Comparison of ENCODE assay signal across 8 cellular contexts in genomic region chr19:56637976-56638555, GRCh38. TPM values are rescaled to one million over a fixed set of nuclear protein-coding genes. Genes with fewer than 3 reads are reported as not detected.
DNase-seq lines count a peak whose midpoint lies in the region; ATAC-seq lines count a peak whose summit lies in the region.

No MANE protein-coding gene starts in this region.

- peak; percentile 52 for DNase-seq in CD1c-positive myeloid dendritic cell (ENCODE audit: extremely low spot score)
- DNase-seq in KG1 (lab: John Stamatoyannopoulos, UW), result peak; percentile 93
- DNase-seq in activated CD8-positive, alpha-beta memory T cell treated with anti-CD3 and anti-CD28 coated beads, Interleukin-2, amount 50 U/mL, for 48 hours, result peak; percentile 61
- peak; percentile 89 for DNase-seq in cardiac septum (ENCODE audit: low spot score)
- DNase-seq in posterior cingulate gyrus, result peak in 7 of 10 donors; percentile 55 to 92 (median 61)
- no peak for DNase-seq in T-helper 9 cell
- DNase-seq in activated effector memory CD4-positive, alpha-beta T cell treated with anti-CD3 and anti-CD28 coated beads, Interleukin-2, amount 50 U/mL, for 16 hours, result no peak

- ATAC-seq in GM18870 (IDR thresholded peaks at IDR 0.05; ENCODE audit: unreplicated experiment), result no peak

- intact Hi-C loops in cardiac septum (cut with DNase I) (no loop called here), posterior cingulate gyrus (cut with DNase I) (no loop called here)

RNA-seq across cellular contexts. Expression of gene SMIM17, which starts 4.9 kb away (rescaled TPM):
- not detected for total RNA-seq in cardiac septum

RNA-seq across cellular contexts. Expression of gene ZNF835, which starts 33.5 kb away (rescaled TPM):
- 2.6 TPM for total RNA-seq in cardiac septum

RNA-seq across cellular contexts. Expression of gene ZNF71, which starts 43.0 kb away (rescaled TPM):
- total RNA-seq in cardiac septum, result 7.1 TPM

Comparison
In these comparisons a context has a peak if more than half of its experiments do, and no peak if none do; other contexts are left out.
1. DNase-seq: peak in CD1c-positive myeloid dendritic cell (single experiment), KG1 (single experiment), activated CD8-positive, alpha-beta memory T cell treated with anti-CD3 and anti-CD28 coated beads, Interleukin-2, amount 50 U/mL, for 48 hours (single experiment), cardiac septum (single experiment) and posterior cingulate gyrus (7 of 10); none in T-helper 9 cell (single experiment) and activated effector memory CD4-positive, alpha-beta T cell treated with anti-CD3 and anti-CD28 coated beads, Interleukin-2, amount 50 U/mL, for 16 hours (single experiment).